Comparison of ENCODE assay signal across 1 cellular context in the genomic region with DNA sequence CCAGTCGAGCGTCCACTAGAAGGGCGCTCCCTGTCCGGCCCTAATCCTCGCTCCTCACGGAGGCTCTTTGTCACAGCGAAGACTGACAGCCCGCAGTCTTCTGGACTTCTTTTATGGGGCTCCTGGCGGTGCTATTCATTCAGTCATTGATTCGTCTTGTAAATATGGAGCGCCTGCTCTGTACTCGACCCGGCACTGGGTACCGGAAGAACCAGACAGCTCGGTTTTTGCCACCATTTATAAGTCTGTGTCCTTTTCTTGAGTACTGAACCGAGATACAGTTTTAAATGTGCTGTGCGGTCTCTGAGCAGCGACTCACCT.
TF ChIP-seq lines count a peak whose summit lies in the region.

No MANE protein-coding gene starts in this region.

TF ChIP-seq in HepG2, 621 proteins besides CTCF, POLR2A, EP300 and RAD21 (continued from another document):
- TF ChIP-seq, protein P1, sequence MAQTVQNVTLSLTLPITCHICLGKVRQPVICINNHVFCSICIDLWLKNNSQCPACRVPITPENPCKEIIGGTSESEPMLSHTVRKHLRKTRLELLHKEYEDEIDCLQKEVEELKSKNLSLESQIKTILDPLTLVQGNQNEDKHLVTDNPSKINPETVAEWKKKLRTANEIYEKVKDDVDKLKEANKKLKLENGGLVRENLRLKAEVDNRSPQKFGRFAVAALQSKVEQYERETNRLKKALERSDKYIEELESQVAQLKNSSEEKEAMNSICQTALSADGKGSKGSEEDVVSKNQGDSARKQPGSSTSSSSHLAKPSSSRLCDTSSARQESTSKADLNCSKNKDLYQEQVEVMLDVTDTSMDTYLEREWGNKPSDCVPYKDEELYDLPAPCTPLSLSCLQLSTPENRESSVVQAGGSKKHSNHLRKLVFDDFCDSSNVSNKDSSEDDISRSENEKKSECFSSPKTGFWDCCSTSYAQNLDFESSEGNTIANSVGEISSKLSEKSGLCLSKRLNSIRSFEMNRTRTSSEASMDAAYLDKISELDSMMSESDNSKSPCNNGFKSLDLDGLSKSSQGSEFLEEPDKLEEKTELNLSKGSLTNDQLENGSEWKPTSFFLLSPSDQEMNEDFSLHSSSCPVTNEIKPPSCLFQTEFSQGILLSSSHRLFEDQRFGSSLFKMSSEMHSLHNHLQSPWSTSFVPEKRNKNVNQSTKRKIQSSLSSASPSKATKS (CRISPR knock-in tag; IDR thresholded peaks at IDR 0.05), result 0 out of 2 replicates have a peak, but pooled peaks have one; percentile 12
- TF ChIP-seq ZFP36L2 (CRISPR knock-in tag; IDR thresholded peaks at IDR 0.05) (no peak), MTF1 (CRISPR knock-in tag; IDR thresholded peaks at IDR 0.05) (no peak), HOXD1 (CRISPR knock-in tag; IDR thresholded peaks at IDR 0.05) (0 out of 2 replicates have a peak, but pooled peaks have one; percentile 41), ZNF331 (CRISPR knock-in tag; IDR thresholded peaks at IDR 0.05) (0 out of 2 replicates have a peak, but pooled peaks have one; percentile 6), ZNF878 (CRISPR knock-in tag; IDR thresholded peaks at IDR 0.05) (0 out of 2 replicates have a peak, but pooled peaks have one; percentile 13), ZZZ3 (CRISPR knock-in tag; IDR thresholded peaks at IDR 0.05; ENCODE audit: borderline replicate concordance) (no peak), ASH2L (IDR thresholded peaks at IDR 0.05; ENCODE audit: insufficient read length, low read depth, low read length) (peak; percentile 3), KAT8 (CRISPR knock-in tag; IDR thresholded peaks at IDR 0.05) (0 out of 2 replicates have a peak, but pooled peaks have one; percentile 2), ZNF768 (CRISPR knock-in tag; IDR thresholded peaks at IDR 0.05) (0 out of 2 replicates have a peak, but pooled peaks have one; percentile 36), ZNF232 (CRISPR knock-in tag; IDR thresholded peaks at IDR 0.05; ENCODE audit: borderline replicate concordance) (peak; percentile 2; the same call in 1 of the 2 replicates)
- TF ChIP-seq, protein P2, sequence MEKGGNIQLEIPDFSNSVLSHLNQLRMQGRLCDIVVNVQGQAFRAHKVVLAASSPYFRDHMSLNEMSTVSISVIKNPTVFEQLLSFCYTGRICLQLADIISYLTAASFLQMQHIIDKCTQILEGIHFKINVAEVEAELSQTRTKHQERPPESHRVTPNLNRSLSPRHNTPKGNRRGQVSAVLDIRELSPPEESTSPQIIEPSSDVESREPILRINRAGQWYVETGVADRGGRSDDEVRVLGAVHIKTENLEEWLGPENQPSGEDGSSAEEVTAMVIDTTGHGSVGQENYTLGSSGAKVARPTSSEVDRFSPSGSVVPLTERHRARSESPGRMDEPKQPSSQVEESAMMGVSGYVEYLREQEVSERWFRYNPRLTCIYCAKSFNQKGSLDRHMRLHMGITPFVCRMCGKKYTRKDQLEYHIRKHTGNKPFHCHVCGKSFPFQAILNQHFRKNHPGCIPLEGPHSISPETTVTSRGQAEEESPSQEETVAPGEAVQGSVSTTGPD (CRISPR knock-in tag; IDR thresholded peaks at IDR 0.05), result no peak
- TF ChIP-seq, protein P3, sequence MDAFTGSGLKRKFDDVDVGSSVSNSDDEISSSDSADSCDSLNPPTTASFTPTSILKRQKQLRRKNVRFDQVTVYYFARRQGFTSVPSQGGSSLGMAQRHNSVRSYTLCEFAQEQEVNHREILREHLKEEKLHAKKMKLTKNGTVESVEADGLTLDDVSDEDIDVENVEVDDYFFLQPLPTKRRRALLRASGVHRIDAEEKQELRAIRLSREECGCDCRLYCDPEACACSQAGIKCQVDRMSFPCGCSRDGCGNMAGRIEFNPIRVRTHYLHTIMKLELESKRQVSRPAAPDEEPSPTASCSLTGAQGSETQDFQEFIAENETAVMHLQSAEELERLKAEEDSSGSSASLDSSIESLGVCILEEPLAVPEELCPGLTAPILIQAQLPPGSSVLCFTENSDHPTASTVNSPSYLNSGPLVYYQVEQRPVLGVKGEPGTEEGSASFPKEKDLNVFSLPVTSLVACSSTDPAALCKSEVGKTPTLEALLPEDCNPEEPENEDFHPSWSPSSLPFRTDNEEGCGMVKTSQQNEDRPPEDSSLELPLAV (CRISPR knock-in tag; conservative IDR thresholded peaks at IDR 0.05; ENCODE audit: low read depth), result 0 out of 2 replicates have a peak, but pooled peaks have one; percentile 21
